In genomic region chr15:70126382-70126781, GRCh38 we compare ENCODE assay signal across 31 cellular contexts.
"Had no signal": no experiment of that assay in that cellular context is flagged by ENCODE, and none has a peak within 500 bp of the region (broad histone marks: within the 10 kb centered on the region; RNA-seq: fewer than 3 reads in every experiment).

No MANE protein-coding gene starts in this region.

- H3K4me1 Mint-ChIP-seq: activated CD4-positive, alpha-beta T cell treated with anti-CD3 and anti-CD28 coated beads, Interleukin-2, amount 10 ng/mL, durations not matched to agents 7 days and 5 days; activated naive CD4-positive, alpha-beta T cell treated with anti-CD3 and anti-CD28 coated beads, Interleukin-2, amount 50 U/mL, for 24 hours; activated naive CD8-positive, alpha-beta T cell treated with anti-CD3 and anti-CD28 coated beads for 36 hours; activated T-helper 17 cell treated with anti-CD3 and anti-CD28 coated beads, Interleukin-2, amount 50 U/mL, for 72 hours; T-helper 17 cell; WTC11 had no signal

- ATAC-seq: activated CD8-positive, alpha-beta T cell treated with anti-CD3 and anti-CD28 coated beads for 36 hours; activated naive CD8-positive, alpha-beta T cell treated with anti-CD3 and anti-CD28 coated beads, Interleukin-2, amount 50 U/mL, for 24 hours; activated T-cell treated with anti-CD3 and anti-CD28 coated beads, Interleukin-2, amount 50 U/mL, for 4 hours; activated T-helper 17 cell treated with anti-CD3 and anti-CD28 coated beads, Interleukin-2, amount 50 U/mL, for 72 hours; body of pancreas; effector memory CD8-positive, alpha-beta T cell; foreskin keratinocyte; gastrocnemius medialis; T-helper 17 cell; WTC11 had no signal

- H3K27me3 ChIP-seq: adrenal gland, body of pancreas, esophagus muscularis mucosa, gastrocnemius medialis had no signal

- DNase-seq: activated CD4-positive, alpha-beta T cell treated with anti-CD3 and anti-CD28 coated beads for 1 hour; activated CD4-positive, alpha-beta T cell treated with anti-CD3 and anti-CD28 coated beads for 4 hours; activated CD4-positive, alpha-beta T cell treated with anti-CD3 and anti-CD28 coated beads, Interleukin-2, amount 10 ng/mL, durations not matched to agents 7 days and 5 days; activated CD4-positive, alpha-beta T cell treated with anti-CD3 and anti-CD28 coated beads, Interleukin-2, amount 50 U/mL, for 48 hours; activated CD8-positive, alpha-beta memory T cell treated with anti-CD3 and anti-CD28 coated beads for 24 hours; activated CD8-positive, alpha-beta T cell treated with anti-CD3 and anti-CD28 coated beads for 36 hours; activated effector memory CD4-positive, alpha-beta T cell treated with anti-CD3 and anti-CD28 coated beads, Interleukin-2, amount 50 U/mL, for 16 hours; activated naive CD4-positive, alpha-beta T cell treated with anti-CD3 and anti-CD28 coated beads for 36 hours; activated naive CD8-positive, alpha-beta T cell treated with anti-CD3 and anti-CD28 coated beads for 36 hours; activated naive CD8-positive, alpha-beta T cell treated with anti-CD3 and anti-CD28 coated beads, Interleukin-2, amount 50 U/mL, for 24 hours; activated T-cell treated with anti-CD3 and anti-CD28 coated beads, Interleukin-2, amount 50 U/mL, for 4 hours; adrenal gland; amygdala; aorta; body of pancreas; caudate nucleus; cortex of kidney; dermis blood vessel endothelial cell; effector CD4-positive, alpha-beta T cell; effector memory CD8-positive, alpha-beta T cell; erythroblast; foreskin keratinocyte; gastrocnemius medialis; glutamatergic neuron; heart right ventricle; T-helper 1 cell; T-helper 17 cell had no signal

- H3K4me3 Mint-ChIP-seq: activated CD4-positive, alpha-beta T cell treated with anti-CD3 and anti-CD28 coated beads, Interleukin-2, amount 10 ng/mL, durations not matched to agents 7 days and 5 days; activated CD8-positive, alpha-beta T cell treated with anti-CD3 and anti-CD28 coated beads for 36 hours; activated naive CD4-positive, alpha-beta T cell treated with anti-CD3 and anti-CD28 coated beads for 36 hours; activated naive CD4-positive, alpha-beta T cell treated with anti-CD3 and anti-CD28 coated beads, Interleukin-2, amount 50 U/mL, for 24 hours; activated naive CD8-positive, alpha-beta T cell treated with anti-CD3 and anti-CD28 coated beads for 36 hours; activated naive CD8-positive, alpha-beta T cell treated with anti-CD3 and anti-CD28 coated beads, Interleukin-2, amount 50 U/mL, for 24 hours; activated T-cell treated with anti-CD3 and anti-CD28 coated beads, Interleukin-2, amount 50 U/mL, for 4 hours; activated T-helper 17 cell treated with anti-CD3 and anti-CD28 coated beads, Interleukin-2, amount 50 U/mL, for 72 hours; effector memory CD8-positive, alpha-beta T cell; T-helper 17 cell; WTC11 had no signal

- H3K27ac ChIP-seq: adrenal gland, body of pancreas, esophagus muscularis mucosa, foreskin keratinocyte, gastrocnemius medialis, heart right ventricle had no signal

- H3K27me3 Mint-ChIP-seq: activated naive CD4-positive, alpha-beta T cell treated with anti-CD3 and anti-CD28 coated beads, Interleukin-2, amount 50 U/mL, for 24 hours; activated naive CD8-positive, alpha-beta T cell treated with anti-CD3 and anti-CD28 coated beads for 36 hours had no signal

- H3K36me3 Mint-ChIP-seq: activated naive CD4-positive, alpha-beta T cell treated with anti-CD3 and anti-CD28 coated beads, Interleukin-2, amount 50 U/mL, for 24 hours; activated naive CD8-positive, alpha-beta T cell treated with anti-CD3 and anti-CD28 coated beads for 36 hours; WTC11 had no signal

- H3K9me3 Mint-ChIP-seq: activated CD4-positive, alpha-beta T cell treated with anti-CD3 and anti-CD28 coated beads, Interleukin-2, amount 10 ng/mL, durations not matched to agents 7 days and 5 days; activated CD8-positive, alpha-beta T cell treated with anti-CD3 and anti-CD28 coated beads for 36 hours; activated naive CD4-positive, alpha-beta T cell treated with anti-CD3 and anti-CD28 coated beads for 36 hours; activated naive CD4-positive, alpha-beta T cell treated with anti-CD3 and anti-CD28 coated beads, Interleukin-2, amount 50 U/mL, for 24 hours; activated naive CD8-positive, alpha-beta T cell treated with anti-CD3 and anti-CD28 coated beads for 36 hours; activated naive CD8-positive, alpha-beta T cell treated with anti-CD3 and anti-CD28 coated beads, Interleukin-2, amount 50 U/mL, for 24 hours; activated T-cell treated with anti-CD3 and anti-CD28 coated beads, Interleukin-2, amount 50 U/mL, for 4 hours; activated T-helper 17 cell treated with anti-CD3 and anti-CD28 coated beads, Interleukin-2, amount 50 U/mL, for 72 hours; effector memory CD8-positive, alpha-beta T cell had no signal

- H3K36me3 ChIP-seq: adrenal gland, esophagus muscularis mucosa, gastrocnemius medialis, heart right ventricle had no signal

- H3K4me3 ChIP-seq: adrenal gland, body of pancreas, esophagus muscularis mucosa, gastrocnemius medialis, heart right ventricle had no signal

- H3K9me3 ChIP-seq: adrenal gland, body of pancreas, esophagus muscularis mucosa, gastrocnemius medialis, heart right ventricle had no signal

- H3K4me1 ChIP-seq: foreskin keratinocyte had no signal

- H3K27ac Mint-ChIP-seq: activated CD4-positive, alpha-beta T cell treated with anti-CD3 and anti-CD28 coated beads, Interleukin-2, amount 10 ng/mL, durations not matched to agents 7 days and 5 days; activated CD8-positive, alpha-beta T cell treated with anti-CD3 and anti-CD28 coated beads for 36 hours; activated naive CD4-positive, alpha-beta T cell treated with anti-CD3 and anti-CD28 coated beads for 36 hours; activated naive CD8-positive, alpha-beta T cell treated with anti-CD3 and anti-CD28 coated beads for 36 hours; activated naive CD8-positive, alpha-beta T cell treated with anti-CD3 and anti-CD28 coated beads, Interleukin-2, amount 50 U/mL, for 24 hours; activated T-helper 17 cell treated with anti-CD3 and anti-CD28 coated beads, Interleukin-2, amount 50 U/mL, for 72 hours; effector memory CD8-positive, alpha-beta T cell; T-helper 17 cell; WTC11 had no signal
